In the genomic region with DNA sequence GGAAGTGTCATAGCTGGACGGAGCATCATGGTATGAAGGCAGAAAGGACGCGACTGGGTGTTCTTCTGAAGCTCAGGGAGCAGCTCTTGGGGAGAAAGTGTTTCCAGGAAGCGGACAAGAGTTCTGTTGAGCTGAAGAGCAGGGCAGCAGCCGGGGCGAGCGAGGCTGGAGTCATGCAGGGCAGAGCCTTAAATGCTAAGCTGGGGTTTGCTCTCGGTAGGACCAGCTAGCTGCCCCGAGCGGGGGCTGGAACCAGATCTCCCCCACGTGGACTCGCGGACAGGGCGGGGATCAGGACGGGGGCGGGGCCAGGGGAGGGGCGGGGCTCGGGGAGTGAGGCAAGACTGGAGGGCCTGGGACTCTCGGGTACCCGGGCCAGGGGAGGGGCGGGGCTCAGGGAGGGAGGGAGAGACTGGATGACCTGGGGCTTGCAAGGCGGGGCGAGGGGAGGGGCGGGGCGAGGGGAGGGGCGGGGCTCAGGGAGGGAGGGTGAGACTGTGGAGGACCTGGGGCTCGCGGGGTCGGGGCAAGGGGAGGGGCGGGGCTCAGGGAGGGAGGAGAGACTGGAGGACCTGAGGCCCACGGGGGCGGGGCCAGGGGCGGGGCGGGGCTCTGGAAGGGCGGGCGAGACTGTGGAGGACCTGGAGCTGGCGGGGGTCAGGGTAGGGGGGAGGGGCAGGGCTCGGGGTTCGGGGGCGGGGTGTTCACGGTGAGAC, we compare ENCODE assay signal across 8 cellular contexts. TPM values are rescaled to one million over a fixed set of nuclear protein-coding genes. Genes with fewer than 3 reads are reported as not detected.
A peak's percentile ranks its signal among the peaks of the same experiment; 100 is the strongest.
DNase-seq lines count a peak whose midpoint lies in the region; ATAC-seq and TF ChIP-seq lines count a peak whose summit lies in the region.

No MANE protein-coding gene starts in this region.

- peak overlapping the region; percentile 76 for H3K27ac Mint-ChIP-seq in activated CD4-positive, alpha-beta T cell treated with anti-CD3 and anti-CD28 coated beads for 36 hours
- H3K27ac Mint-ChIP-seq in chondrocyte (ENCODE audit: unreplicated experiment): peak overlapping the region; percentile 84

- H3K4me1 Mint-ChIP-seq in activated CD4-positive, alpha-beta T cell treated with anti-CD3 and anti-CD28 coated beads for 36 hours: peaks cover 27% of the 10 kb centered on the region
- H3K4me1 Mint-ChIP-seq in chondrocyte (ENCODE audit: low read depth): peaks cover 29% of the 10 kb centered on the region

- POLR2A ChIA-PET in activated CD4-positive, alpha-beta T cell treated with anti-CD3 and anti-CD28 coated beads for 36 hours (lab: Charles Lee): interaction anchor here (0.6 kb wide), 1 partner anchor 60 kb away, joined by 5 read pairs; no protein-coding TSS in a partner anchor

- H3K36me3 Mint-ChIP-seq in activated CD4-positive, alpha-beta T cell treated with anti-CD3 and anti-CD28 coated beads for 36 hours (ENCODE audit: low read depth): peaks cover 5% of the 10 kb centered on the region
- H3K36me3 Mint-ChIP-seq in chondrocyte (ENCODE audit: low read depth): no peaks in the 10 kb centered on the region

- TF ChIP-seq CTCF in chondrocyte (IDR thresholded peaks at IDR 0.05): no peak

- CTCF ChIA-PET in activated CD4-positive, alpha-beta T cell treated with anti-CD3 and anti-CD28 coated beads for 36 hours (lab: Charles Lee): interaction anchor here (0.6 kb wide), 1 partner anchor 1191 kb away, joined by 3 read pairs; no protein-coding TSS in a partner anchor

- H3K4me3 Mint-ChIP-seq in activated CD4-positive, alpha-beta T cell treated with anti-CD3 and anti-CD28 coated beads for 36 hours: peak overlapping the region; percentile 77
- H3K4me3 Mint-ChIP-seq in chondrocyte (ENCODE audit: unreplicated experiment): peak overlapping the region; percentile 79

- peak; percentile 85 for DNase-seq in 8988T
- peak; percentile 87 for DNase-seq in NCI-H460 (ENCODE audit: extremely low read depth, low read depth)
- peak; percentile 98 for DNase-seq in activated CD4-positive, alpha-beta T cell treated with anti-CD3 and anti-CD28 coated beads for 36 hours
- no peak for DNase-seq in chondrocyte (ENCODE audit: low spot score)
- peak; percentile 62 for DNase-seq in kidney glomerular epithelial cell (lab: John Stamatoyannopoulos, UW)
- peak; percentile 76 to 83 for DNase-seq in stimulated activated CD4-positive, alpha-beta T cell treated with anti-CD3 and anti-CD28 coated beads, Interleukin-15, amount 100 ng/mL, for 1 hour (ENCODE audit: low read depth in 1 of 2, low spot score in 1 of 2)

- intact Hi-C loops in activated CD4-positive, alpha-beta T cell treated with anti-CD3 and anti-CD28 coated beads for 36 hours (cut with DNase I, micrococcal nuclease): loop anchor here (1.0 to 10.0 kb wide), 13 partner anchors 8 to 1892 kb away; partner anchors contain the start of genes MTHFS (in 2 of the 2), BCL2A1 (in 1 of the 2), MEX3B (in 1 of the 2) and MORF4L1 (in 1 of the 2)

- no peaks in the 10 kb centered on the region for H3K27me3 Mint-ChIP-seq in activated CD4-positive, alpha-beta T cell treated with anti-CD3 and anti-CD28 coated beads for 36 hours
- H3K27me3 Mint-ChIP-seq in chondrocyte (ENCODE audit: low read depth): no peaks in the 10 kb centered on the region

- no peaks in the 10 kb centered on the region for H3K9me3 Mint-ChIP-seq in activated CD4-positive, alpha-beta T cell treated with anti-CD3 and anti-CD28 coated beads for 36 hours (ENCODE audit: low read depth)
- no peaks in the 10 kb centered on the region for H3K9me3 Mint-ChIP-seq in chondrocyte (ENCODE audit: low read depth)

- peak; percentile 41 for ATAC-seq in GM18861 (IDR thresholded peaks at IDR 0.05; ENCODE audit: unreplicated experiment)
- peak; percentile 56 for ATAC-seq in HG03135 (IDR thresholded peaks at IDR 0.05; ENCODE audit: unreplicated experiment)
- peak; percentile 81 for ATAC-seq in activated CD4-positive, alpha-beta T cell treated with anti-CD3 and anti-CD28 coated beads for 36 hours

RNA-seq across cellular contexts. Expression of gene FAH, which starts 0.5 kb away (rescaled TPM):
- total RNA-seq in NCI-H460 (2014; rRNA removed; shearing (Covaris generic)): 16.0 and 17.3 TPM in 2 replicates
- 28.0 and 32.7 TPM in 2 replicates for polyA plus RNA-seq in NCI-H460 (2014; cell fraction: nucleus; rRNA removed)
- 10 to 100 TPM; 41.1 to 44.3 TPM for total RNA-seq in activated CD4-positive, alpha-beta T cell treated with anti-CD3 and anti-CD28 coated beads for 36 hours
- 16.2 to 18.1 TPM (median 17.1 TPM) in 3 replicates for total RNA-seq in chondrocyte
